In genomic region chr21:27275294-27275927, GRCh38 we compare ENCODE assay signal across 1 cellular context.
A peak's percentile ranks its signal among the peaks of the same experiment; 100 is the strongest.
TF ChIP-seq lines count a peak whose summit lies in the region.

No MANE protein-coding gene starts in this region.

TF ChIP-seq in SK-N-SH, 30 proteins besides CTCF, POLR2A, EP300 and RAD21 (continued from another document):
- TF ChIP-seq, protein P1, sequence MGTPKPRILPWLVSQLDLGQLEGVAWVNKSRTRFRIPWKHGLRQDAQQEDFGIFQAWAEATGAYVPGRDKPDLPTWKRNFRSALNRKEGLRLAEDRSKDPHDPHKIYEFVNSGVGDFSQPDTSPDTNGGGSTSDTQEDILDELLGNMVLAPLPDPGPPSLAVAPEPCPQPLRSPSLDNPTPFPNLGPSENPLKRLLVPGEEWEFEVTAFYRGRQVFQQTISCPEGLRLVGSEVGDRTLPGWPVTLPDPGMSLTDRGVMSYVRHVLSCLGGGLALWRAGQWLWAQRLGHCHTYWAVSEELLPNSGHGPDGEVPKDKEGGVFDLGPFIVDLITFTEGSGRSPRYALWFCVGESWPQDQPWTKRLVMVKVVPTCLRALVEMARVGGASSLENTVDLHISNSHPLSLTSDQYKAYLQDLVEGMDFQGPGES (IDR thresholded peaks at IDR 0.05; ENCODE audit: low read depth, low read length) = no peak
- TF ChIP-seq NFIC (IDR thresholded peaks at IDR 0.05; ENCODE audit: borderline replicate concordance) (peak; percentile 78), CHD2 (IDR thresholded peaks at IDR 0.05; ENCODE audit: low read length, partially characterized antibody) (no peak), TCF12 (IDR thresholded peaks at IDR 0.05) (peak; percentile 81), GABPA (IDR thresholded peaks at IDR 0.05; ENCODE audit: low read depth) (no peak), RXRA (IDR thresholded peaks at IDR 0.05; ENCODE audit: borderline replicate concordance, low read depth) (no peak), JUND (IDR thresholded peaks at IDR 0.05) (peak; percentile 70), MXI1 (IDR thresholded peaks at IDR 0.05; ENCODE audit: low read depth, low read length) (no peak), GATA2 (CRISPR knock-in tag; IDR thresholded peaks at IDR 0.05) (no peak), FOXM1 (IDR thresholded peaks at IDR 0.05; ENCODE audit: low read depth) (0 out of 2 replicates have a peak, but pooled peaks have one; percentile 60), SIN3A (IDR thresholded peaks at IDR 0.05; ENCODE audit: borderline replicate concordance, low read depth, low read length) (no peak), FOXJ3 (CRISPR knock-in tag; IDR thresholded peaks at IDR 0.05) (no peak), ZBTB33 (IDR thresholded peaks at IDR 0.05; ENCODE audit: borderline replicate concordance, low read depth) (no peak), ELF1 (IDR thresholded peaks at IDR 0.05) (peak; percentile 39; the same call in 1 of the 2 replicates), MEF2A (IDR thresholded peaks at IDR 0.05; ENCODE audit: borderline replicate concordance, low read depth) (no peak), FOSL2 (IDR thresholded peaks at IDR 0.05; ENCODE audit: borderline replicate concordance, low read depth) (peak; percentile 78; the same call in 1 of the 2 replicates), PBX3 (IDR thresholded peaks at IDR 0.05) (peak; percentile 84), EZH2phosphoT487 (IDR thresholded peaks at IDR 0.05; ENCODE audit: borderline replicate concordance, low read depth) (no peak), POLR2AphosphoS5 (IDR thresholded peaks at IDR 0.05; ENCODE audit: low read depth, low read length) (no peak; the same call in 1 of the 2 replicates), SMC3 (IDR thresholded peaks at IDR 0.05; ENCODE audit: low read depth, low read length) (no peak)
- TF ChIP-seq, protein P2, sequence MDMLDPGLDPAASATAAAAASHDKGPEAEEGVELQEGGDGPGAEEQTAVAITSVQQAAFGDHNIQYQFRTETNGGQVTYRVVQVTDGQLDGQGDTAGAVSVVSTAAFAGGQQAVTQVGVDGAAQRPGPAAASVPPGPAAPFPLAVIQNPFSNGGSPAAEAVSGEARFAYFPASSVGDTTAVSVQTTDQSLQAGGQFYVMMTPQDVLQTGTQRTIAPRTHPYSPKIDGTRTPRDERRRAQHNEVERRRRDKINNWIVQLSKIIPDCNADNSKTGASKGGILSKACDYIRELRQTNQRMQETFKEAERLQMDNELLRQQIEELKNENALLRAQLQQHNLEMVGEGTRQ (IDR thresholded peaks at IDR 0.05; ENCODE audit: borderline replicate concordance, low read depth, low read length) = no peak
- TF ChIP-seq, protein P3, sequence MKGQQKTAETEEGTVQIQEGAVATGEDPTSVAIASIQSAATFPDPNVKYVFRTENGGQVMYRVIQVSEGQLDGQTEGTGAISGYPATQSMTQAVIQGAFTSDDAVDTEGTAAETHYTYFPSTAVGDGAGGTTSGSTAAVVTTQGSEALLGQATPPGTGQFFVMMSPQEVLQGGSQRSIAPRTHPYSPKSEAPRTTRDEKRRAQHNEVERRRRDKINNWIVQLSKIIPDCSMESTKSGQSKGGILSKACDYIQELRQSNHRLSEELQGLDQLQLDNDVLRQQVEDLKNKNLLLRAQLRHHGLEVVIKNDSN (IDR thresholded peaks at IDR 0.05; ENCODE audit: borderline replicate concordance, low read depth) = no peak
